In the genomic region with DNA sequence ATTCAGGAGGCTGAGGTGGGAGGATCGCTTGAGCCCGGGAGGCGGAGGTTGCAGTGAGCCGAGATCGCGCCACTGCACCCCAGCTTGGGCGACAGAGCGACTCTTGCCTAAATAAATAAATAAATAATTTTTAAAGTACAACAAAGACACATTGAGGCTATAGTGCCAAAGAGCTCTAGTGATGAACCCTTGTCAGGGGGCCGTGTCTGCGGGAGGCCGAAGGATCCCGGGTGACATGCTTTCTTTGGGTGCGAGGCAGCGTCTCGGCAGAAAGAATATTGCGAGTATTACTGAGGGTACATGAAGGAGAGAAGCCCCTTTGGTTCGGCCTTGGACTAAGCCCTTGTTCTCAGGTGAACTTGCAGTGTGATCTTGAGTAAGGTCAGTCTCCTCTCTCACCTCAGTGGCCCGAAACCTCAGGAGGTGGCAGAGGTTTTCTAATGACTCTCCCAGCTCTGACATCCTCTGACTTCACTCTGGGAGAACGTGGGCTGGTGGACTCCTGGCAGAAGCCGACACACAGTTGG, we compare ENCODE assay signal across 1 cellular context.
TF ChIP-seq lines count a peak whose summit lies in the region.

No MANE protein-coding gene starts in this region.

TF ChIP-seq in H1, 55 proteins besides CTCF, POLR2A, EP300 and RAD21:
- TF ChIP-seq SAP30 (IDR thresholded peaks at IDR 0.05; ENCODE audit: insufficient read depth, insufficient replicate concordance, low read length) (peak; percentile 29), POLR2AphosphoS5 (IDR thresholded peaks at IDR 0.05; ENCODE audit: low read depth, low read length) (peak; percentile 45; the same call in 1 of the 2 replicates), CREB1 (IDR thresholded peaks at IDR 0.05) (no peak), SIN3A (conservative IDR thresholded peaks at IDR 0.05 in 1 of 2, IDR thresholded peaks at IDR 0.05 in 1 of 2; ENCODE audit: low read depth in 1 of 2, low read length in 2 of 2) (no peak)
- TF ChIP-seq, protein P1, sequence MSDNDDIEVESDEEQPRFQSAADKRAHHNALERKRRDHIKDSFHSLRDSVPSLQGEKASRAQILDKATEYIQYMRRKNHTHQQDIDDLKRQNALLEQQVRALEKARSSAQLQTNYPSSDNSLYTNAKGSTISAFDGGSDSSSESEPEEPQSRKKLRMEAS (IDR thresholded peaks at IDR 0.05), result peak; percentile 58
